ENCODE assay signal across 1 cellular context in the genomic region with DNA sequence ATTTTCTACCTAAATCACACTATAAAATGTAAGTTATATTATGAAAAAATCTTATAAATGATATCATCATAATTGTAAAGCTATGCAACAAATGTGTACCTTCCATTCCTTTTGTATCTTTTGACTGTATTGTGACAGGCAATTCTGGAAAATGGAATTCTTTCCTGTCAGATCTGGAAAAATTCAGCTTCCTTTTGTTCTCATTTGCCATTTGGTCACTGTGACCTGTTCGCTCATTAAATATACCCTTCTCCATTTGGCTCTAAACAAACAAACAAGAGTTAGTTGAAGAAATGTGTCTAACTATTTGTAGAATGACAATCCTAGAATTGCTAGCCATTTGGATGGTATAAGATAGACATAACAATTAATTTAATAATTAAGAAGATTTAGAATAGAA.
TF ChIP-seq lines count a peak whose summit lies in the region.

No MANE protein-coding gene starts in this region.

TF ChIP-seq in K562, 482 proteins besides CTCF, POLR2A, EP300 and RAD21 (continued from another document):
- TF ChIP-seq, protein P1, sequence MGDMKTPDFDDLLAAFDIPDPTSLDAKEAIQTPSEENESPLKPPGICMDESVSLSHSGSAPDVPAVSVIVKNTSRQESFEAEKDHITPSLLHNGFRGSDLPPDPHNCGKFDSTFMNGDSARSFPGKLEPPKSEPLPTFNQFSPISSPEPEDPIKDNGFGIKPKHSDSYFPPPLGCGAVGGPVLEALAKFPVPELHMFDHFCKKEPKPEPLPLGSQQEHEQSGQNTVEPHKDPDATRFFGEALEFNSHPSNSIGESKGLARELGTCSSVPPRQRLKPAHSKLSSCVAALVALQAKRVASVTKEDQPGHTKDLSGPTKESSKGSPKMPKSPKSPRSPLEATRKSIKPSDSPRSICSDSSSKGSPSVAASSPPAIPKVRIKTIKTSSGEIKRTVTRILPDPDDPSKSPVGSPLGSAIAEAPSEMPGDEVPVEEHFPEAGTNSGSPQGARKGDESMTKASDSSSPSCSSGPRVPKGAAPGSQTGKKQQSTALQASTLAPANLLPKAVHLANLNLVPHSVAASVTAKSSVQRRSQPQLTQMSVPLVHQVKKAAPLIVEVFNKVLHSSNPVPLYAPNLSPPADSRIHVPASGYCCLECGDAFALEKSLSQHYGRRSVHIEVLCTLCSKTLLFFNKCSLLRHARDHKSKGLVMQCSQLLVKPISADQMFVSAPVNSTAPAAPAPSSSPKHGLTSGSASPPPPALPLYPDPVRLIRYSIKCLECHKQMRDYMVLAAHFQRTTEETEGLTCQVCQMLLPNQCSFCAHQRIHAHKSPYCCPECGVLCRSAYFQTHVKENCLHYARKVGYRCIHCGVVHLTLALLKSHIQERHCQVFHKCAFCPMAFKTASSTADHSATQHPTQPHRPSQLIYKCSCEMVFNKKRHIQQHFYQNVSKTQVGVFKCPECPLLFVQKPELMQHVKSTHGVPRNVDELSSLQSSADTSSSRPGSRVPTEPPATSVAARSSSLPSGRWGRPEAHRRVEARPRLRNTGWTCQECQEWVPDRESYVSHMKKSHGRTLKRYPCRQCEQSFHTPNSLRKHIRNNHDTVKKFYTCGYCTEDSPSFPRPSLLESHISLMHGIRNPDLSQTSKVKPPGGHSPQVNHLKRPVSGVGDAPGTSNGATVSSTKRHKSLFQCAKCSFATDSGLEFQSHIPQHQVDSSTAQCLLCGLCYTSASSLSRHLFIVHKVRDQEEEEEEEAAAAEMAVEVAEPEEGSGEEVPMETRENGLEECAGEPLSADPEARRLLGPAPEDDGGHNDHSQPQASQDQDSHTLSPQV (IDR thresholded peaks at IDR 0.05): no peak
- no peak for TF ChIP-seq CSDE1 (IDR thresholded peaks at IDR 0.05)
